In the genomic region with DNA sequence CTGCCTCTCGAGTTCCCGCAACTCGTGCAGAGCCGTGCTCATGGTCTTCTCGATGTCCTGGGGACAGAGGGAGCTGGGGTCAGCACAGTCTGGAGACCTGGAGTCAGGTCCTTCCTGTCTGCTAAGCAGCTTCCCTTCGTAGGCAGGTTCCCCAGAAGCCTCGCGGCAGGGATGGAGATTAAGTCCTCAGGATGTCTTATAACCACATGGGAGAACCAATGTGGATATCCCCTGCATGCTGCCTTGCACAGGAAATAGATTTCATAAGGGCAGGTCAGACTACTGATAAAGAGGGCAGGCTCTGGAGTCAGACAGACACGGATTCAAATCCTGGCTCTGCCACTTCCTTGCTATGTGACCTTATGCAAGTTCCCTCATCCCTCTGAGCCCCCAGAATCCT, we compare ENCODE assay signal across 34 cellular contexts.
"Had no signal": no experiment of that assay in that cellular context is flagged by ENCODE, and none has a peak within 500 bp of the region (broad histone marks: within the 10 kb centered on the region; RNA-seq: fewer than 3 reads in every experiment).

No MANE protein-coding gene starts in this region.

- H3K36me3 Mint-ChIP-seq: activated CD4-positive, alpha-beta memory T cell treated with anti-CD3 and anti-CD28 coated beads for 36 hours; activated naive CD4-positive, alpha-beta T cell treated with anti-CD3 and anti-CD28 coated beads, Interleukin-2, amount 50 U/mL, for 72 hours; activated naive CD8-positive, alpha-beta T cell treated with anti-CD3 and anti-CD28 coated beads for 36 hours had no signal

- H3K27ac ChIP-seq: adrenal gland, body of pancreas, brain microvascular endothelial cell, breast epithelium, VCaP had no signal

- H3K4me1 Mint-ChIP-seq: activated T-helper 17 cell treated with anti-CD3 and anti-CD28 coated beads, Interleukin-2, amount 50 U/mL, for 72 hours had no signal

- DNase-seq: activated B cell treated with CpG ODN at 0.5 μM for 24 hours; activated CD4-positive, alpha-beta memory T cell treated with anti-CD3 and anti-CD28 coated beads for 36 hours; activated CD4-positive, alpha-beta T cell treated with anti-CD3 and anti-CD28 coated beads for 4 hours; activated CD4-positive, alpha-beta T cell treated with anti-CD3 and anti-CD28 coated beads, Interleukin-2, amount 10 ng/mL, durations not matched to agents 24 days and 14 days; activated CD4-positive, alpha-beta T cell treated with anti-CD3 and anti-CD28 coated beads, Interleukin-2, amount 50 U/mL, for 1 hour; activated CD4-positive, alpha-beta T cell treated with anti-CD3 and anti-CD28 coated beads, Interleukin-2, amount 50 U/mL, for 4 hours; activated CD4-positive, CD25-positive, alpha-beta regulatory T cell treated with anti-CD3 and anti-CD28 coated beads, Interleukin-2, amount 50 U/mL, for 72 hours; activated CD8-positive, alpha-beta memory T cell treated with anti-CD3 and anti-CD28 coated beads, Interleukin-2, amount 50 U/mL, for 4 hours; activated CD8-positive, alpha-beta T cell treated with anti-CD3 and anti-CD28 coated beads for 36 hours; activated effector memory CD4-positive, alpha-beta T cell treated with anti-CD3 and anti-CD28 coated beads, Interleukin-2, amount 50 U/mL, for 16 hours; activated gamma-delta T cell treated with Interleukin-2 at 50 U/mL for 16 hours; activated naive CD4-positive, alpha-beta T cell; activated naive CD4-positive, alpha-beta T cell treated with anti-CD3 and anti-CD28 coated beads, Interleukin-2, amount 50 U/mL, for 16 hours; activated naive CD8-positive, alpha-beta T cell treated with anti-CD3 and anti-CD28 coated beads for 36 hours; activated T-cell treated with anti-CD3 and anti-CD28 coated beads for 4 hours; activated T-cell treated with anti-CD3 and anti-CD28 coated beads, Interleukin-2, amount 50 U/mL, for 1 hour; activated T-cell treated with anti-CD3 and anti-CD28 coated beads, Interleukin-2, amount 50 U/mL, for 4 hours; activated T-cell treated with anti-CD3 and anti-CD28 coated beads, Interleukin-2, amount 50 U/mL, for 72 hours; adrenal gland; amniotic stem cell; aorta; body of pancreas; brain microvascular endothelial cell; central memory CD4-positive, alpha-beta T cell; T-helper 1 cell; T-helper 2 cell; T-helper 9 cell had no signal

- H3K4me3 Mint-ChIP-seq: activated B cell treated with CpG ODN at 0.5 μM for 24 hours; activated CD4-positive, alpha-beta memory T cell treated with anti-CD3 and anti-CD28 coated beads for 36 hours; activated CD4-positive, alpha-beta T cell treated with anti-CD3 and anti-CD28 coated beads, Interleukin-2, amount 10 ng/mL, durations not matched to agents 24 days and 14 days; activated CD8-positive, alpha-beta T cell treated with anti-CD3 and anti-CD28 coated beads for 36 hours; activated naive CD8-positive, alpha-beta T cell treated with anti-CD3 and anti-CD28 coated beads for 36 hours; activated T-cell treated with anti-CD3 and anti-CD28 coated beads, Interleukin-2, amount 50 U/mL, for 4 hours; activated T-cell treated with anti-CD3 and anti-CD28 coated beads, Interleukin-2, amount 50 U/mL, for 72 hours; activated T-helper 1 cell treated with anti-CD3 and anti-CD28 coated beads, Interleukin-12 subunit alpha, Interleukin-12 subunit beta, Interleukin-2, Interleukin-4 antibody, amounts not matched to agents 30 ng/mL and 10 ng/mL and 1 ng/mL, durations not matched to agents 14 hours and 24 hours and 36 hours; activated T-helper 17 cell treated with anti-CD3 and anti-CD28 coated beads, Interleukin-2, amount 50 U/mL, for 72 hours; T-helper 1 cell treated with Interleukin-12 subunit alpha and Interleukin-12 subunit beta and Interleukin-4 antibody, amounts not matched to agents 30 μg/mL and 1 μg/mL, for 36 hours; T-helper 2 cell treated with Interferon-gamma antibody and Interleukin-4, amounts not matched to agents 5 μg/mL and 100 μg/mL, for 36 hours had no signal

- H3K27me3 ChIP-seq: adrenal gland, body of pancreas, brain microvascular endothelial cell, breast epithelium had no signal

- H3K9me3 Mint-ChIP-seq: activated B cell treated with CpG ODN at 0.5 μM for 24 hours; activated CD4-positive, alpha-beta memory T cell treated with anti-CD3 and anti-CD28 coated beads for 36 hours; activated CD4-positive, alpha-beta T cell treated with anti-CD3 and anti-CD28 coated beads, Interleukin-2, amount 10 ng/mL, durations not matched to agents 24 days and 14 days; activated CD8-positive, alpha-beta T cell treated with anti-CD3 and anti-CD28 coated beads for 36 hours; activated naive CD4-positive, alpha-beta T cell treated with anti-CD3 and anti-CD28 coated beads, Interleukin-2, amount 50 U/mL, for 72 hours; activated naive CD8-positive, alpha-beta T cell treated with anti-CD3 and anti-CD28 coated beads for 36 hours; activated T-cell treated with anti-CD3 and anti-CD28 coated beads, Interleukin-2, amount 50 U/mL, for 4 hours; activated T-cell treated with anti-CD3 and anti-CD28 coated beads, Interleukin-2, amount 50 U/mL, for 72 hours; activated T-helper 1 cell treated with anti-CD3 and anti-CD28 coated beads, Interleukin-12 subunit alpha, Interleukin-12 subunit beta, Interleukin-2, Interleukin-4 antibody, amounts not matched to agents 30 ng/mL and 10 ng/mL and 1 ng/mL, durations not matched to agents 14 hours and 24 hours and 36 hours; activated T-helper 17 cell treated with anti-CD3 and anti-CD28 coated beads, Interleukin-2, amount 50 U/mL, for 72 hours; T-helper 1 cell treated with Interleukin-12 subunit alpha and Interleukin-12 subunit beta and Interleukin-4 antibody, amounts not matched to agents 30 μg/mL and 1 μg/mL, for 36 hours; T-helper 2 cell treated with Interferon-gamma antibody and Interleukin-4, amounts not matched to agents 5 μg/mL and 100 μg/mL, for 36 hours had no signal

- H3K4me1 ChIP-seq: adrenal gland, body of pancreas, breast epithelium had no signal

- H3K9me3 ChIP-seq: adrenal gland, body of pancreas, breast epithelium had no signal

- H3K27me3 Mint-ChIP-seq: activated CD4-positive, alpha-beta memory T cell treated with anti-CD3 and anti-CD28 coated beads for 36 hours; activated naive CD8-positive, alpha-beta T cell treated with anti-CD3 and anti-CD28 coated beads for 36 hours had no signal

- ATAC-seq: activated CD8-positive, alpha-beta T cell treated with anti-CD3 and anti-CD28 coated beads for 36 hours; activated naive CD4-positive, alpha-beta T cell treated with anti-CD3 and anti-CD28 coated beads, Interleukin-2, amount 50 U/mL, for 72 hours; activated T-cell treated with anti-CD3 and anti-CD28 coated beads, Interleukin-2, amount 50 U/mL, for 4 hours; activated T-cell treated with anti-CD3 and anti-CD28 coated beads, Interleukin-2, amount 50 U/mL, for 72 hours; activated T-helper 17 cell treated with anti-CD3 and anti-CD28 coated beads, Interleukin-2, amount 50 U/mL, for 72 hours; body of pancreas had no signal

- H3K36me3 ChIP-seq: adrenal gland, brain microvascular endothelial cell, breast epithelium had no signal

- H3K4me3 ChIP-seq: adrenal gland, body of pancreas, breast epithelium had no signal

- H3K27ac Mint-ChIP-seq: activated B cell treated with CpG ODN at 0.5 μM for 24 hours; activated CD4-positive, alpha-beta memory T cell treated with anti-CD3 and anti-CD28 coated beads for 36 hours; activated CD4-positive, alpha-beta T cell treated with anti-CD3 and anti-CD28 coated beads, Interleukin-2, amount 10 ng/mL, durations not matched to agents 24 days and 14 days; activated CD8-positive, alpha-beta T cell treated with anti-CD3 and anti-CD28 coated beads for 36 hours; activated naive CD4-positive, alpha-beta T cell treated with anti-CD3 and anti-CD28 coated beads, Interleukin-2, amount 50 U/mL, for 72 hours; activated naive CD8-positive, alpha-beta T cell treated with anti-CD3 and anti-CD28 coated beads for 36 hours; activated T-cell treated with anti-CD3 and anti-CD28 coated beads, Interleukin-2, amount 50 U/mL, for 72 hours; activated T-helper 1 cell treated with anti-CD3 and anti-CD28 coated beads, Interleukin-12 subunit alpha, Interleukin-12 subunit beta, Interleukin-2, Interleukin-4 antibody, amounts not matched to agents 30 ng/mL and 10 ng/mL and 1 ng/mL, durations not matched to agents 14 hours and 24 hours and 36 hours; activated T-helper 17 cell treated with anti-CD3 and anti-CD28 coated beads, Interleukin-2, amount 50 U/mL, for 72 hours; T-helper 1 cell treated with Interleukin-12 subunit alpha and Interleukin-12 subunit beta and Interleukin-4 antibody, amounts not matched to agents 30 μg/mL and 1 μg/mL, for 36 hours; T-helper 2 cell treated with Interferon-gamma antibody and Interleukin-4, amounts not matched to agents 5 μg/mL and 100 μg/mL, for 36 hours had no signal
